Comparison of ENCODE assay signal across 1 cellular context in the genomic region with DNA sequence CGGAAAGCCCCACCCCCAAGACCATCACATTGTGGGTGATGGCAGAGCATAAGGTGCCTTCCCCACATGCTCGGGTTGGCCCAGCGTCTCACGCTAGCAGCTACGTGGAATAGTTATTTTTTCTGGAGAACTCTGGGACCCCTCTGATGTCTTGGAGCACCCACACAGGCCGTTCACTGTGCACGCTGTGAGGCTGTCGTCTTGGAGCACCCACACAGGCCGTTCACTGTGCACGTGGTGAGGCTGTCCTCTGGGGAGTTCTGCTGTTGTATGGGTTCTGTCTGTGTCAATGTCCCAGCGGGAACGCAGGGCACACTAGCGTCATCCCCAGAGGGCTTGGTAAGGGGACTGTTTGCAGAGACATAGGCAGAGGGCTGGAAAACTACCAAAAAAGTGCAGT.
TF ChIP-seq lines count a peak whose summit lies in the region.

No MANE protein-coding gene starts in this region.

TF ChIP-seq in H1, 55 proteins besides CTCF, POLR2A, EP300 and RAD21 (continued from another document):
- TF ChIP-seq EGR1 (IDR thresholded peaks at IDR 0.05; ENCODE audit: borderline replicate concordance, low read depth, low read length) (no peak), TCF12 (IDR thresholded peaks at IDR 0.05; ENCODE audit: low read depth, low read length) (no peak), CBX5 (IDR thresholded peaks at IDR 0.05; ENCODE audit: low read depth, low read length) (no peak), ASH2L (IDR thresholded peaks at IDR 0.05; ENCODE audit: low read length) (no peak), RXRA (IDR thresholded peaks at IDR 0.05; ENCODE audit: insufficient read depth, low read depth, low read length) (no peak), HDAC2 (IDR thresholded peaks at IDR 0.05; ENCODE audit: borderline replicate concordance in 1 of 2, low read depth in 2 of 2, low read length in 2 of 2) (no peak)
- TF ChIP-seq, protein P1, sequence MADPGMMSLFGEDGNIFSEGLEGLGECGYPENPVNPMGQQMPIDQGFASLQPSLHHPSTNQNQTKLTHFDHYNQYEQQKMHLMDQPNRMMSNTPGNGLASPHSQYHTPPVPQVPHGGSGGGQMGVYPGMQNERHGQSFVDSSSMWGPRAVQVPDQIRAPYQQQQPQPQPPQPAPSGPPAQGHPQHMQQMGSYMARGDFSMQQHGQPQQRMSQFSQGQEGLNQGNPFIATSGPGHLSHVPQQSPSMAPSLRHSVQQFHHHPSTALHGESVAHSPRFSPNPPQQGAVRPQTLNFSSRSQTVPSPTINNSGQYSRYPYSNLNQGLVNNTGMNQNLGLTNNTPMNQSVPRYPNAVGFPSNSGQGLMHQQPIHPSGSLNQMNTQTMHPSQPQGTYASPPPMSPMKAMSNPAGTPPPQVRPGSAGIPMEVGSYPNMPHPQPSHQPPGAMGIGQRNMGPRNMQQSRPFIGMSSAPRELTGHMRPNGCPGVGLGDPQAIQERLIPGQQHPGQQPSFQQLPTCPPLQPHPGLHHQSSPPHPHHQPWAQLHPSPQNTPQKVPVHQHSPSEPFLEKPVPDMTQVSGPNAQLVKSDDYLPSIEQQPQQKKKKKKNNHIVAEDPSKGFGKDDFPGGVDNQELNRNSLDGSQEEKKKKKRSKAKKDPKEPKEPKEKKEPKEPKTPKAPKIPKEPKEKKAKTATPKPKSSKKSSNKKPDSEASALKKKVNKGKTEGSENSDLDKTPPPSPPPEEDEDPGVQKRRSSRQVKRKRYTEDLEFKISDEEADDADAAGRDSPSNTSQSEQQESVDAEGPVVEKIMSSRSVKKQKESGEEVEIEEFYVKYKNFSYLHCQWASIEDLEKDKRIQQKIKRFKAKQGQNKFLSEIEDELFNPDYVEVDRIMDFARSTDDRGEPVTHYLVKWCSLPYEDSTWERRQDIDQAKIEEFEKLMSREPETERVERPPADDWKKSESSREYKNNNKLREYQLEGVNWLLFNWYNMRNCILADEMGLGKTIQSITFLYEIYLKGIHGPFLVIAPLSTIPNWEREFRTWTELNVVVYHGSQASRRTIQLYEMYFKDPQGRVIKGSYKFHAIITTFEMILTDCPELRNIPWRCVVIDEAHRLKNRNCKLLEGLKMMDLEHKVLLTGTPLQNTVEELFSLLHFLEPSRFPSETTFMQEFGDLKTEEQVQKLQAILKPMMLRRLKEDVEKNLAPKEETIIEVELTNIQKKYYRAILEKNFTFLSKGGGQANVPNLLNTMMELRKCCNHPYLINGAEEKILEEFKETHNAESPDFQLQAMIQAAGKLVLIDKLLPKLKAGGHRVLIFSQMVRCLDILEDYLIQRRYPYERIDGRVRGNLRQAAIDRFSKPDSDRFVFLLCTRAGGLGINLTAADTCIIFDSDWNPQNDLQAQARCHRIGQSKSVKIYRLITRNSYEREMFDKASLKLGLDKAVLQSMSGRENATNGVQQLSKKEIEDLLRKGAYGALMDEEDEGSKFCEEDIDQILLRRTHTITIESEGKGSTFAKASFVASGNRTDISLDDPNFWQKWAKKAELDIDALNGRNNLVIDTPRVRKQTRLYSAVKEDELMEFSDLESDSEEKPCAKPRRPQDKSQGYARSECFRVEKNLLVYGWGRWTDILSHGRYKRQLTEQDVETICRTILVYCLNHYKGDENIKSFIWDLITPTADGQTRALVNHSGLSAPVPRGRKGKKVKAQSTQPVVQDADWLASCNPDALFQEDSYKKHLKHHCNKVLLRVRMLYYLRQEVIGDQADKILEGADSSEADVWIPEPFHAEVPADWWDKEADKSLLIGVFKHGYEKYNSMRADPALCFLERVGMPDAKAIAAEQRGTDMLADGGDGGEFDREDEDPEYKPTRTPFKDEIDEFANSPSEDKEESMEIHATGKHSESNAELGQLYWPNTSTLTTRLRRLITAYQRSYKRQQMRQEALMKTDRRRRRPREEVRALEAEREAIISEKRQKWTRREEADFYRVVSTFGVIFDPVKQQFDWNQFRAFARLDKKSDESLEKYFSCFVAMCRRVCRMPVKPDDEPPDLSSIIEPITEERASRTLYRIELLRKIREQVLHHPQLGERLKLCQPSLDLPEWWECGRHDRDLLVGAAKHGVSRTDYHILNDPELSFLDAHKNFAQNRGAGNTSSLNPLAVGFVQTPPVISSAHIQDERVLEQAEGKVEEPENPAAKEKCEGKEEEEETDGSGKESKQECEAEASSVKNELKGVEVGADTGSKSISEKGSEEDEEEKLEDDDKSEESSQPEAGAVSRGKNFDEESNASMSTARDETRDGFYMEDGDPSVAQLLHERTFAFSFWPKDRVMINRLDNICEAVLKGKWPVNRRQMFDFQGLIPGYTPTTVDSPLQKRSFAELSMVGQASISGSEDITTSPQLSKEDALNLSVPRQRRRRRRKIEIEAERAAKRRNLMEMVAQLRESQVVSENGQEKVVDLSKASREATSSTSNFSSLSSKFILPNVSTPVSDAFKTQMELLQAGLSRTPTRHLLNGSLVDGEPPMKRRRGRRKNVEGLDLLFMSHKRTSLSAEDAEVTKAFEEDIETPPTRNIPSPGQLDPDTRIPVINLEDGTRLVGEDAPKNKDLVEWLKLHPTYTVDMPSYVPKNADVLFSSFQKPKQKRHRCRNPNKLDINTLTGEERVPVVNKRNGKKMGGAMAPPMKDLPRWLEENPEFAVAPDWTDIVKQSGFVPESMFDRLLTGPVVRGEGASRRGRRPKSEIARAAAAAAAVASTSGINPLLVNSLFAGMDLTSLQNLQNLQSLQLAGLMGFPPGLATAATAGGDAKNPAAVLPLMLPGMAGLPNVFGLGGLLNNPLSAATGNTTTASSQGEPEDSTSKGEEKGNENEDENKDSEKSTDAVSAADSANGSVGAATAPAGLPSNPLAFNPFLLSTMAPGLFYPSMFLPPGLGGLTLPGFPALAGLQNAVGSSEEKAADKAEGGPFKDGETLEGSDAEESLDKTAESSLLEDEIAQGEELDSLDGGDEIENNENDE (IDR thresholded peaks at IDR 0.05; ENCODE audit: insufficient replicate concordance, low read length) = no peak
- TF ChIP-seq, protein P2, sequence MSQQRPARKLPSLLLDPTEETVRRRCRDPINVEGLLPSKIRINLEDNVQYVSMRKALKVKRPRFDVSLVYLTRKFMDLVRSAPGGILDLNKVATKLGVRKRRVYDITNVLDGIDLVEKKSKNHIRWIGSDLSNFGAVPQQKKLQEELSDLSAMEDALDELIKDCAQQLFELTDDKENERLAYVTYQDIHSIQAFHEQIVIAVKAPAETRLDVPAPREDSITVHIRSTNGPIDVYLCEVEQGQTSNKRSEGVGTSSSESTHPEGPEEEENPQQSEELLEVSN (IDR thresholded peaks at IDR 0.05) = no peak
